Comparison of ENCODE assay signal across 2 cellular contexts in genomic region chr22:29846290-29846689, GRCh38.
A peak's percentile ranks its signal among the peaks of the same experiment; 100 is the strongest.
TF ChIP-seq lines count a peak whose summit lies in the region.

No MANE protein-coding gene starts in this region.

TF ChIP-seq in HepG2, 621 proteins besides CTCF, POLR2A, EP300 and RAD21:
- TF ChIP-seq NFIB (CRISPR knock-in tag; IDR thresholded peaks at IDR 0.05; ENCODE audit: borderline replicate concordance) (no peak), ZNF331 (CRISPR knock-in tag; IDR thresholded peaks at IDR 0.05) (peak; percentile 99)

TF ChIP-seq in HEK293, 187 proteins besides CTCF, POLR2A, EP300 and RAD21:
- TF ChIP-seq ZNF132 (tag by site-specific recombination; IDR thresholded peaks at IDR 0.05; ENCODE audit: borderline replicate concordance) (no peak), SETDB1 (IDR thresholded peaks at IDR 0.05; ENCODE audit: insufficient read length, low read length) (peak; percentile 44)
TF ChIP-seq in HEK293: peak in this region for 1.
